Comparison of ENCODE assay signal across 24 cellular contexts in the genomic region with DNA sequence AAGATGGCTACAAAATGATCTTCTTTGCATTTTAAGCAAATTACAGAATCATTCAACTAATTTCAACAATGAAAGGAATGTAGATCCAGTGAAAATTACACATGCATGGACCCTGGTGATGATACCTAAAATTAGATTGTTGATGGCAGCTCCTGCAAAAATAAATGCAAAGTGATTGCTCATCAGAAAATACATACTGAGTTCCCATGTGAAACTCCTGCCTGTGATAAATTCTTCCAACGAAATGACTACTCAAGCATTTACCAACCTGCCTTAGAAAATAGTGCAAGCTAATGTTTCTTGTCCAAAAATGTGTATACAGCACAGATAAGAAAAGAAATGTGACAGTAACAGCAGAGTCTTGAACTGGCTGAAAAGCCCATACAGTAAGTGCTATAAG.
DNase-seq lines count a peak whose midpoint lies in the region; ATAC-seq, FAIRE-seq and TF ChIP-seq lines count a peak whose summit lies in the region.
"Had no signal": no experiment of that assay in that cellular context is flagged by ENCODE, and none has a peak within 500 bp of the region (broad histone marks: within the 10 kb centered on the region; RNA-seq: fewer than 3 reads in every experiment).

No MANE protein-coding gene starts in this region.

- H3K4me3 Mint-ChIP-seq in osteocyte (ENCODE audit: unreplicated experiment), result no peak overlapping the region
- H3K4me3 Mint-ChIP-seq: CD4-positive, CD25-positive, alpha-beta regulatory T cell; CD8-positive, alpha-beta memory T cell; HFFc6 had no signal

- no peak for FAIRE-seq in HepG2 (lab: Jason Lieb, UNC)
- FAIRE-seq: G401.6, GM12891, GM18507, HTR-8/SVneo had no signal

- DNase-seq in RPMI8226, result peak; percentile 68
- DNase-seq in HepG2 (ENCODE audit: low spot score), result no peak
- no peak for DNase-seq in osteocyte (ENCODE audit: extremely low spot score, unreplicated experiment)
- no peak for DNase-seq in GM13976 (ENCODE audit: low spot score)
- DNase-seq in AG08395 (ENCODE audit: low spot score), result no peak
- DNase-seq: 8988T; C1 segment of cervical spinal cord; CD4-positive, CD25-positive, alpha-beta regulatory T cell; CD8-positive, alpha-beta memory T cell; COR-L47; DMS 273 treated with DMSO at 0.1 percent for 48 hours; DMS53; DND-41; GOT3; H7; HFFc6 had no signal

- H3K27me3 ChIP-seq in HepG2 (ENCODE audit: control insufficient read depth in 1 of 2, insufficient read depth in 2 of 2, low read length in 2 of 2), result no peaks in the 10 kb centered on the region
- H3K27me3 ChIP-seq: BE2C had no signal

- peaks cover 4% of the 10 kb centered on the region for H3K9me3 Mint-ChIP-seq in osteocyte (ENCODE audit: unreplicated experiment)
- H3K9me3 Mint-ChIP-seq: CD4-positive, CD25-positive, alpha-beta regulatory T cell; CD8-positive, alpha-beta memory T cell; HFFc6 had no signal

- peak overlapping the region; percentile 53 for H3K27ac Mint-ChIP-seq in osteocyte (ENCODE audit: unreplicated experiment)
- H3K27ac Mint-ChIP-seq: CD4-positive, CD25-positive, alpha-beta regulatory T cell; CD8-positive, alpha-beta memory T cell; HFFc6 had no signal

- H2AFZ ChIP-seq in HepG2 (ENCODE audit: low read length), result no peak overlapping the region

- peaks cover 29% of the 10 kb centered on the region for H3K36me3 Mint-ChIP-seq in osteocyte (ENCODE audit: unreplicated experiment)
- H3K36me3 Mint-ChIP-seq: CD8-positive, alpha-beta memory T cell had no signal

- intact Hi-C loops in HepG2 (cut with micrococcal nuclease; ENCODE audit: unreplicated experiment), result no loop called here

- no peaks in the 10 kb centered on the region for H3K36me3 ChIP-seq in HepG2 (replicated peaks in 1 of 2; ENCODE audit: control insufficient read depth in 1 of 2, insufficient read depth in 2 of 2, low read length in 2 of 2)
- H3K36me3 ChIP-seq: BE2C had no signal

- POLR2A ChIA-PET in HepG2 (lab: Yijun Ruan, JAX), result no interaction called here

- no peaks in the 10 kb centered on the region for H3K79me2 ChIP-seq in HepG2 (ENCODE audit: insufficient read depth, low read length)

- H3K27me3 Mint-ChIP-seq in osteocyte (ENCODE audit: unreplicated experiment), result no peaks in the 10 kb centered on the region

- ATAC-seq in HepG2, result no peak
- no peak for ATAC-seq in GM21528 (IDR thresholded peaks at IDR 0.05; ENCODE audit: low FRiP score, unreplicated experiment)
- ATAC-seq: HCT116 had no signal

- no peak for TF ChIP-seq POLR2A in HepG2 (IDR thresholded peaks at IDR 0.05; ENCODE audit: insufficient read depth in 1 of 2, low read depth in 2 of 2, low read length in 2 of 2)

- no TSS peak for BruUV-seq in HepG2 (replicated peaks; lab: Mats Ljungman, UMichigan)

- no peak overlapping the region for H3K4me2 ChIP-seq in HepG2 (ENCODE audit: low read depth, low read length)

- H3K9ac ChIP-seq in HepG2 (ENCODE audit: insufficient read depth, low read depth, low read length), result no peak overlapping the region

- H3K4me3 ChIP-seq in HepG2 (replicated peaks in 1 of 3; ENCODE audit: insufficient read depth in 1 of 3, low read depth in 2 of 3, low read length in 3 of 3), result no peak overlapping the region

- H3K27ac ChIP-seq in 22Rv1 (0 out of 2 replicates have a peak overlapping the region, but pooled peaks have one; percentile 5), HepG2 (ENCODE audit: extremely low read length, insufficient read depth, low read length) (no peak overlapping the region)

- TF ChIP-seq RAD21 in HepG2 (CRISPR knock-in tag; IDR thresholded peaks at IDR 0.05), result no peak

- TF ChIP-seq CTCF in 22Rv1 (IDR thresholded peaks at IDR 0.05) (no peak), HepG2 (CRISPR knock-in tag; IDR thresholded peaks at IDR 0.05) (no peak), osteocyte (IDR thresholded peaks at IDR 0.05) (no peak), GM13976 (IDR thresholded peaks at IDR 0.05; ENCODE audit: borderline replicate concordance, control extremely low read depth, extremely low read depth, insufficient read depth, missing control alignments) (no peak)

- no peaks in the 10 kb centered on the region for H3K9me3 ChIP-seq in HepG2 (ENCODE audit: low read length)
- H3K9me3 ChIP-seq: BE2C had no signal

- no peaks in the 10 kb centered on the region for H3K4me1 ChIP-seq in HepG2 (ENCODE audit: insufficient read depth, low read length)
- H3K4me1 ChIP-seq: BE2C had no signal

- peaks cover 25% of the 10 kb centered on the region for H3K4me1 Mint-ChIP-seq in osteocyte (ENCODE audit: unreplicated experiment)
- H3K4me1 Mint-ChIP-seq: CD4-positive, CD25-positive, alpha-beta regulatory T cell; CD8-positive, alpha-beta memory T cell had no signal

- CTCF ChIA-PET in HepG2 (lab: Yijun Ruan, JAX; ENCODE audit: low intra/inter-chr PET ratio, low total read pairs), result no interaction called here

- H4K20me1 ChIP-seq in HepG2 (ENCODE audit: insufficient read depth, low read length), result no peaks in the 10 kb centered on the region

- 0% methylated on average over 1 of the region's 1 CpG for WGBS in HepG2 (ENCODE audit: low lambda C conversion rate)

- TF ChIP-seq EP300 in HepG2 (IDR thresholded peaks at IDR 0.05; ENCODE audit: low read depth in 2 of 2, low read length in 2 of 2) (no peak), HepG2 (CRISPR knock-in tag; IDR thresholded peaks at IDR 0.05; ENCODE audit: borderline replicate concordance) (no peak)

- in situ Hi-C loops in HepG2 (cut with HindIII; ENCODE audit: extremely low pct_ligation_motif_present, low pct_unique_long_range_greater_than_20kb), result no loop called here
- in situ Hi-C loops in GM13976 (cut with MboI; ENCODE audit: low sequenced_read_pairs, unreplicated experiment), result no loop called here

TF ChIP-seq in HepG2, 621 proteins besides CTCF, POLR2A, EP300 and RAD21:
- TF ChIP-seq MAFF (IDR thresholded peaks at IDR 0.05; ENCODE audit: low read depth, low read length) (peak; percentile 12; the same call in 1 of the 2 replicates), THAP7 (CRISPR knock-in tag; IDR thresholded peaks at IDR 0.05) (no peak), ZFAT (CRISPR knock-in tag; conservative IDR thresholded peaks at IDR 0.05) (no peak), MAFK (conservative IDR thresholded peaks at IDR 0.05 in 1 of 2, IDR thresholded peaks at IDR 0.05 in 1 of 2; ENCODE audit: low read length in 2 of 2) (peak in 1 of 2 experiments; percentile 37; a peak in 1 of 4 replicates)
- TF ChIP-seq, protein P1, sequence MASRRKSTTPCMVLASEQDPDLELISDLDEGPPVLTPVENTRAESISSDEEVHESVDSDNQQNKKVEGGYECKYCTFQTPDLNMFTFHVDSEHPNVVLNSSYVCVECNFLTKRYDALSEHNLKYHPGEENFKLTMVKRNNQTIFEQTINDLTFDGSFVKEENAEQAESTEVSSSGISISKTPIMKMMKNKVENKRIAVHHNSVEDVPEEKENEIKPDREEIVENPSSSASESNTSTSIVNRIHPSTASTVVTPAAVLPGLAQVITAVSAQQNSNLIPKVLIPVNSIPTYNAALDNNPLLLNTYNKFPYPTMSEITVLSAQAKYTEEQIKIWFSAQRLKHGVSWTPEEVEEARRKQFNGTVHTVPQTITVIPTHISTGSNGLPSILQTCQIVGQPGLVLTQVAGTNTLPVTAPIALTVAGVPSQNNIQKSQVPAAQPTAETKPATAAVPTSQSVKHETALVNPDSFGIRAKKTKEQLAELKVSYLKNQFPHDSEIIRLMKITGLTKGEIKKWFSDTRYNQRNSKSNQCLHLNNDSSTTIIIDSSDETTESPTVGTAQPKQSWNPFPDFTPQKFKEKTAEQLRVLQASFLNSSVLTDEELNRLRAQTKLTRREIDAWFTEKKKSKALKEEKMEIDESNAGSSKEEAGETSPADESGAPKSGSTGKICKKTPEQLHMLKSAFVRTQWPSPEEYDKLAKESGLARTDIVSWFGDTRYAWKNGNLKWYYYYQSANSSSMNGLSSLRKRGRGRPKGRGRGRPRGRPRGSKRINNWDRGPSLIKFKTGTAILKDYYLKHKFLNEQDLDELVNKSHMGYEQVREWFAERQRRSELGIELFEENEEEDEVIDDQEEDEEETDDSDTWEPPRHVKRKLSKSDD (CRISPR knock-in tag; IDR thresholded peaks at IDR 0.05; ENCODE audit: low read depth), result no peak
- TF ChIP-seq, protein P2, sequence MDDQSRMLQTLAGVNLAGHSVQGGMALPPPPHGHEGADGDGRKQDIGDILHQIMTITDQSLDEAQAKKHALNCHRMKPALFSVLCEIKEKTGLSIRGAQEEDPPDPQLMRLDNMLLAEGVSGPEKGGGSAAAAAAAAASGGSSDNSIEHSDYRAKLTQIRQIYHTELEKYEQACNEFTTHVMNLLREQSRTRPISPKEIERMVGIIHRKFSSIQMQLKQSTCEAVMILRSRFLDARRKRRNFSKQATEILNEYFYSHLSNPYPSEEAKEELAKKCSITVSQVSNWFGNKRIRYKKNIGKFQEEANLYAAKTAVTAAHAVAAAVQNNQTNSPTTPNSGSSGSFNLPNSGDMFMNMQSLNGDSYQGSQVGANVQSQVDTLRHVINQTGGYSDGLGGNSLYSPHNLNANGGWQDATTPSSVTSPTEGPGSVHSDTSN (CRISPR knock-in tag; IDR thresholded peaks at IDR 0.05; ENCODE audit: borderline replicate concordance), result no peak
